1 cellular context compared by ENCODE assay signal in genomic region chr1:11073398-11073797, GRCh38.
TF ChIP-seq lines count a peak whose summit lies in the region.

No MANE protein-coding gene starts in this region.

TF ChIP-seq in GM12878, 131 proteins besides CTCF, POLR2A, EP300 and RAD21:
- TF ChIP-seq NFIC (IDR thresholded peaks at IDR 0.05; ENCODE audit: low read depth, low read length) (peak; percentile 38), IKZF2 (IDR thresholded peaks at IDR 0.05) (peak; percentile 27 to 43; a peak in 1 of 4 replicates), SKIL (IDR thresholded peaks at IDR 0.05; ENCODE audit: low read depth, poor library complexity, severe bottlenecking) (peak; percentile 65), JUNB (IDR thresholded peaks at IDR 0.05) (peak; percentile 77), NR2F1 (conservative IDR thresholded peaks at IDR 0.05) (peak; percentile 48; the same call in 1 of the 2 replicates), BHLHE40 (IDR thresholded peaks at IDR 0.05; ENCODE audit: borderline replicate concordance in 1 of 2, low read depth in 2 of 2, low read length in 1 of 2) (peak; percentile 33 to 69; a peak in 2 of 4 replicates), IKZF1 (conservative IDR thresholded peaks at IDR 0.05) (peak; percentile 12; the same call in 1 of the 2 replicates), RELB (IDR thresholded peaks at IDR 0.05; ENCODE audit: low read depth) (peak; percentile 24; the same call in 1 of the 2 replicates), ZNF217 (IDR thresholded peaks at IDR 0.05) (peak; percentile 56; the same call in 1 of the 2 replicates), ATF2 (IDR thresholded peaks at IDR 0.05; ENCODE audit: low read length) (0 out of 2 replicates have a peak, but pooled peaks have one; percentile 27)
